In genomic region chr1:51648180-51649109, GRCh38 we compare ENCODE assay signal across 1 cellular context.
TF ChIP-seq lines count a peak whose summit lies in the region.

No MANE protein-coding gene starts in this region.

TF ChIP-seq in GM12878, 131 proteins besides CTCF, POLR2A, EP300 and RAD21 (continued from another document):
- no peak for TF ChIP-seq TCF7 (IDR thresholded peaks at IDR 0.05; ENCODE audit: borderline replicate concordance)
- TF ChIP-seq NFIC (IDR thresholded peaks at IDR 0.05; ENCODE audit: low read depth, low read length) = no peak
- no peak for TF ChIP-seq NR2C1 (IDR thresholded peaks at IDR 0.05)
- TF ChIP-seq NKRF (conservative IDR thresholded peaks at IDR 0.05) = no peak
